In genomic region chr15:89408512-89409183, GRCh38 we compare ENCODE assay signal across 10 cellular contexts.
DNase-seq lines count a peak whose midpoint lies in the region; ATAC-seq and TF ChIP-seq lines count a peak whose summit lies in the region.
"Had no signal": no experiment of that assay in that cellular context is flagged by ENCODE, and none has a peak within 500 bp of the region (broad histone marks: within the 10 kb centered on the region; RNA-seq: fewer than 3 reads in every experiment).

No MANE protein-coding gene starts in this region.

- intact Hi-C loops in CD4-positive, alpha-beta T cell (cut with DNase I, micrococcal nuclease): no loop called here

- H3K9me3 Mint-ChIP-seq in CD4-positive, alpha-beta T cell: no peaks in the 10 kb centered on the region
- no peaks in the 10 kb centered on the region for H3K9me3 Mint-ChIP-seq in progenitor cell of endocrine pancreas (ENCODE audit: low read depth)

- no peaks in the 10 kb centered on the region for H3K36me3 Mint-ChIP-seq in CD4-positive, alpha-beta T cell (ENCODE audit: low read depth)
- H3K36me3 Mint-ChIP-seq in progenitor cell of endocrine pancreas (ENCODE audit: insufficient read depth): no peaks in the 10 kb centered on the region

- peak overlapping the region; percentile 44 for H3K4me3 ChIP-seq in WI38 (ENCODE audit: low read depth, low read length)
- no peak overlapping the region for H3K4me3 ChIP-seq in fibroblast of mammary gland (ENCODE audit: control insufficient read depth, low read depth, low read length)

- CTCF ChIA-PET in CD4-positive, alpha-beta T cell (lab: Charles Lee): interaction anchor here (3.4 kb wide), 1 partner anchor 50 kb away, joined by 13 read pairs; no protein-coding TSS in a partner anchor

- no peak for DNase-seq in CD4-positive, alpha-beta T cell
- DNase-seq in fibroblast of mammary gland (ENCODE audit: low read depth) (peak; percentile 5), progenitor cell of endocrine pancreas (ENCODE audit: low spot score, unreplicated experiment) (no peak), NCI-H748 (lab: John Stamatoyannopoulos, UW; ENCODE audit: unreplicated experiment) (no peak), SW480 (ENCODE audit: low spot score) (no peak), NCI-H345 (lab: John Stamatoyannopoulos, UW) (no peak)
- DNase-seq: aorta, kidney glomerular epithelial cell had no signal

- H3K27ac ChIP-seq in CD4-positive, alpha-beta T cell (ENCODE audit: low read depth, low read length): no peak overlapping the region

- POLR2A ChIA-PET in CD4-positive, alpha-beta T cell (lab: Charles Lee): no interaction called here

- H3K27me3 ChIP-seq in CD4-positive, alpha-beta T cell (ENCODE audit: control insufficient read depth, insufficient read depth, low read length): peaks cover 99% of the 10 kb centered on the region

- peaks cover 100% of the 10 kb centered on the region for H3K27me3 Mint-ChIP-seq in CD4-positive, alpha-beta T cell
- peaks cover 98% of the 10 kb centered on the region for H3K27me3 Mint-ChIP-seq in progenitor cell of endocrine pancreas

- ATAC-seq in CD4-positive, alpha-beta T cell (ENCODE audit: poor library complexity): no peak
- ATAC-seq in GM18519 (IDR thresholded peaks at IDR 0.05; ENCODE audit: low FRiP score, unreplicated experiment): no peak

- H3K27ac Mint-ChIP-seq in CD4-positive, alpha-beta T cell: no peak overlapping the region
- H3K27ac Mint-ChIP-seq in progenitor cell of endocrine pancreas: peak overlapping the region; percentile 38

- no peak for TF ChIP-seq CTCF in CD4-positive, alpha-beta T cell (IDR thresholded peaks at IDR 0.05)
- no peak for TF ChIP-seq CTCF in WI38 (IDR thresholded peaks at IDR 0.05; ENCODE audit: low read depth, low read length)
- no peak for TF ChIP-seq CTCF in fibroblast of mammary gland (conservative IDR thresholded peaks at IDR 0.05; ENCODE audit: control insufficient read depth, insufficient read depth, low read depth, low read length)
- TF ChIP-seq CTCF in progenitor cell of endocrine pancreas (IDR thresholded peaks at IDR 0.05; ENCODE audit: unreplicated experiment): no peak

- peaks cover 48% of the 10 kb centered on the region for H3K4me1 Mint-ChIP-seq in CD4-positive, alpha-beta T cell (ENCODE audit: low read depth)
- peaks cover 9% of the 10 kb centered on the region for H3K4me1 Mint-ChIP-seq in progenitor cell of endocrine pancreas (ENCODE audit: low read depth)

- peak overlapping the region; percentile 83 for H3K4me3 Mint-ChIP-seq in CD4-positive, alpha-beta T cell
- H3K4me3 Mint-ChIP-seq in progenitor cell of endocrine pancreas (ENCODE audit: low read depth): peak overlapping the region; percentile 52

- no peaks in the 10 kb centered on the region for H3K9me3 ChIP-seq in CD4-positive, alpha-beta T cell (ENCODE audit: control insufficient read depth, low read length)
